22 cellular contexts compared by ENCODE assay signal in the genomic region with DNA sequence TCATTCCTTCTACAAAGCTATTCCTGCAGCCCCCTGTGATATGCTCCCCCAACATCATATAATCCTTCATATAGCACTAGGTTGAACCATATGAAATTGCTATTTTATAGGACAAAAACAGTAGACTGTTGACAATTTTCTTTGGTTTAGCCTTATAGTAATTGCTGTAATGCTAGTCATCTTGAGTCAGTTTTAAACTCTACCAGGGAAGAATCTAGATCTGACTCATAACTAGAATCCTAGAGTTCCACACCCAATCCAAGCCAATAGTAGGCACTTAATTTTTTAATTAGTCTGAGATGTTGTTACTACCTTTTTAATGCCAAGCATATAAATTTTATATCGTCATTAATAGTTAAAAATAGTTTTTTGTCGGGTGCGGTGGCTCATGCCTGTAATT.
DNase-seq lines count a peak whose midpoint lies in the region; ATAC-seq and TF ChIP-seq lines count a peak whose summit lies in the region.
"Had no signal": no experiment of that assay in that cellular context is flagged by ENCODE, and none has a peak within 500 bp of the region (broad histone marks: within the 10 kb centered on the region; RNA-seq: fewer than 3 reads in every experiment).

No MANE protein-coding gene starts in this region.

- H3K27ac ChIP-seq in RWPE2 (ENCODE audit: poor library complexity, severe bottlenecking) (no peak overlapping the region), epithelial cell of prostate (peak overlapping the region; percentile 27), thyroid gland (peak overlapping the region in 2 of 3 donors; percentile 6 to 30)
- H3K27ac ChIP-seq: KMS-11 had no signal

- peaks cover 0 to 5% of the 10 kb centered on the region in 2 donors for H3K36me3 Mint-ChIP-seq in activated naive CD4-positive, alpha-beta T cell treated with anti-CD3 and anti-CD28 coated beads, Interleukin-2, amount 50 U/mL, for 72 hours
- H3K36me3 Mint-ChIP-seq: activated CD4-positive, alpha-beta memory T cell treated with anti-CD3 and anti-CD28 coated beads for 36 hours; activated naive CD4-positive, alpha-beta T cell treated with anti-CD3 and anti-CD28 coated beads, Interleukin-2, amount 50 U/mL, for 24 hours had no signal

- intact Hi-C loops in thyroid gland (cut with DNase I), result no loop called here

- peak overlapping the region in 1 of 2 donors; percentile 63 for H3K27ac Mint-ChIP-seq in activated naive CD4-positive, alpha-beta T cell treated with anti-CD3 and anti-CD28 coated beads, Interleukin-2, amount 50 U/mL, for 72 hours
- H3K27ac Mint-ChIP-seq: activated CD4-positive, alpha-beta memory T cell treated with anti-CD3 and anti-CD28 coated beads for 36 hours; activated naive CD4-positive, alpha-beta T cell treated with anti-CD3 and anti-CD28 coated beads, Interleukin-2, amount 50 U/mL, for 24 hours; CD4-positive, alpha-beta T cell had no signal

- H3K36me3 ChIP-seq in RWPE2 (ENCODE audit: low read depth) (no peaks in the 10 kb centered on the region), thyroid gland (no peaks in the 10 kb centered on the region)

- H3K27me3 ChIP-seq in RWPE2 (ENCODE audit: insufficient read depth, poor library complexity, severe bottlenecking), result no peaks in the 10 kb centered on the region
- H3K27me3 ChIP-seq in thyroid gland, result no peaks in the 10 kb centered on the region
- H3K27me3 ChIP-seq: body of pancreas had no signal

- DNase-seq in activated naive CD4-positive, alpha-beta T cell treated with anti-CD3 and anti-CD28 coated beads, Interleukin-2, amount 50 U/mL, for 72 hours (ENCODE audit: low spot score in 2 of 2), result no peak
- DNase-seq in activated naive CD4-positive, alpha-beta T cell treated with Interleukin-2 at 50 U/mL for 16 hours, result no peak
- DNase-seq in RWPE2 (ENCODE audit: low spot score) (no peak), epithelial cell of prostate (ENCODE audit: low read depth, low spot score) (no peak), thyroid gland (no peak), Kasumi-1 (lab: John Stamatoyannopoulos, UW) (no peak)
- DNase-seq: ACHN; activated CD4-positive, alpha-beta memory T cell treated with anti-CD3 and anti-CD28 coated beads for 36 hours; activated T-cell treated with anti-CD3 and anti-CD28 coated beads for 4 hours; body of pancreas; CD4-positive, alpha-beta T cell; DMS53; foreskin fibroblast; left cardiac atrium; NCI-H1092; NCI-H2107; NCI-H510A treated with DMSO at 0.1 percent for 48 hours; stimulated activated CD4-positive, alpha-beta T cell treated with anti-CD3 and anti-CD28 coated beads, Interleukin-4, amount 100 ng/mL, for 4 hours had no signal

- WGBS in thyroid gland, 2 donors, result 94 to 99% methylated on average over 3 of the region's 3 CpGs

- no peaks in the 10 kb centered on the region for H3K9me3 ChIP-seq in RWPE2 (ENCODE audit: severe bottlenecking)
- H3K9me3 ChIP-seq in thyroid gland, result no peaks in the 10 kb centered on the region
- H3K9me3 ChIP-seq: body of pancreas had no signal

- H3K9me3 Mint-ChIP-seq in activated naive CD4-positive, alpha-beta T cell treated with anti-CD3 and anti-CD28 coated beads, Interleukin-2, amount 50 U/mL, for 72 hours, result no peaks in the 10 kb centered on the region
- H3K9me3 Mint-ChIP-seq: activated CD4-positive, alpha-beta memory T cell treated with anti-CD3 and anti-CD28 coated beads for 36 hours; activated naive CD4-positive, alpha-beta T cell treated with anti-CD3 and anti-CD28 coated beads, Interleukin-2, amount 50 U/mL, for 24 hours; CD4-positive, alpha-beta T cell had no signal

- H3K4me1 ChIP-seq in RWPE2 (ENCODE audit: insufficient read depth, poor library complexity, severe bottlenecking), result peaks cover 4% of the 10 kb centered on the region
- peaks cover 26 to 33% of the 10 kb centered on the region in 2 donors for H3K4me1 ChIP-seq in thyroid gland

- H3K4me3 ChIP-seq in RWPE2 (ENCODE audit: severe bottlenecking) (no peak overlapping the region), thyroid gland (replicated peaks in 1 of 3) (no peak overlapping the region)
- H3K4me3 ChIP-seq: body of pancreas had no signal

- no peak for TF ChIP-seq POLR2A in thyroid gland (IDR thresholded peaks at IDR 0.05)

- no peak for TF ChIP-seq CTCF in RWPE2 (IDR thresholded peaks at IDR 0.05; ENCODE audit: poor library complexity, severe bottlenecking)
- TF ChIP-seq CTCF in thyroid gland (IDR thresholded peaks at IDR 0.05), result no peak

- peak; percentile 28 to 75 for ATAC-seq in activated naive CD4-positive, alpha-beta T cell treated with anti-CD3 and anti-CD28 coated beads, Interleukin-2, amount 50 U/mL, for 72 hours
- ATAC-seq in RWPE2 (ENCODE audit: low read depth) (0 out of 3 replicates have a peak, but pooled peaks have one; percentile 25), GM21423 (IDR thresholded peaks at IDR 0.05; ENCODE audit: unreplicated experiment) (no peak)
- ATAC-seq in activated CD4-positive, CD25-positive, alpha-beta regulatory T cell treated with anti-CD3 and anti-CD28 coated beads, Interleukin-2, amount 50 U/mL, for 24 hours, result no peak
- ATAC-seq: body of pancreas had no signal

Comparison
In these comparisons a context has a peak if more than half of its experiments do, and no peak if none do; other contexts are left out.
1. ATAC-seq: peak in activated naive CD4-positive, alpha-beta T cell treated with anti-CD3 and anti-CD28 coated beads, Interleukin-2, amount 50 U/mL, for 72 hours (2 of 2) and RWPE2 (single experiment); none in GM21423 (single experiment) and activated CD4-positive, CD25-positive, alpha-beta regulatory T cell treated with anti-CD3 and anti-CD28 coated beads, Interleukin-2, amount 50 U/mL, for 24 hours (0 of 2).